2 cellular contexts compared by ENCODE assay signal in the genomic region with DNA sequence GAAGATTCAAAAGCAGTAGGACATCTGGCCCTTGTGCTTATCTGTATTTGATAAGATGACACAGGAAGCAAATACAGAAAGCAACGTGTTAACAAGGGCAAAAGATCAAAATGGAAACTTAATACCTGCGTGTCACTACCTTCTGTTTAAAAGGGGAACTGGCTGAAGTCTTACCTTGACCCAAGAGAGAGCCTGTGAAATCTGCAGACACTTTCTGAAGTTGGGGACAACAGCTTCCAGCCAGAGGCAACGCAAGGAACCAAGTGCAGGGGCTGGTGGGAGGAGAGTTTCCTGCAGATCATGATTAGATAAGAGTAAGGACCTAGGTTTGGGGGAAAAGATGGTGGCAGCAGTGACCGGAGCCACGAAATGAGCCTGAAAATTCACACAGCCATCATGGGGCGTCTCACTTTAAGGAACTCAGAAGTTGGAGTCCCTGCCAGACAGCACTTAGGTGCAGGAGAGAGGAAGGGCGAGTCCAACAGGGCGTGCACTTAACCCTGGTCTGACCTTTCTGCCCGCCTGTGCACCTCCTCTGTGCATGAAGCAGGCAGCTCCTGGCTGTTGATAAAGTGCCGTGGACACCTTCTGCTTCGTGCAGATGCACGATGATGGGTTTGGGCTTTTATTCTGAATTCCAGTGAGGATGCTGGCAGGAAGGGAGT.
TF ChIP-seq lines count a peak whose summit lies in the region.

No MANE protein-coding gene starts in this region.

TF ChIP-seq in GM12878, 131 proteins besides CTCF, POLR2A, EP300 and RAD21 (continued from another document):
- TF ChIP-seq PML (IDR thresholded peaks at IDR 0.05; ENCODE audit: low read length) = 0 out of 2 replicates have a peak, but pooled peaks have one; percentile 37
- TF ChIP-seq STAT1 (conservative IDR thresholded peaks at IDR 0.05) = no peak
- TF ChIP-seq CBFB (IDR thresholded peaks at IDR 0.05; ENCODE audit: low read depth) = no peak
- TF ChIP-seq POLR2AphosphoS5 (IDR thresholded peaks at IDR 0.05; ENCODE audit: low read length) = no peak
- TF ChIP-seq TBL1XR1 (IDR thresholded peaks at IDR 0.05; ENCODE audit: low read depth, low read length) = no peak
- TF ChIP-seq SRF (IDR thresholded peaks at IDR 0.05; ENCODE audit: low read depth in 2 of 2, low read length in 2 of 2) = no peak
- TF ChIP-seq, protein P1, sequence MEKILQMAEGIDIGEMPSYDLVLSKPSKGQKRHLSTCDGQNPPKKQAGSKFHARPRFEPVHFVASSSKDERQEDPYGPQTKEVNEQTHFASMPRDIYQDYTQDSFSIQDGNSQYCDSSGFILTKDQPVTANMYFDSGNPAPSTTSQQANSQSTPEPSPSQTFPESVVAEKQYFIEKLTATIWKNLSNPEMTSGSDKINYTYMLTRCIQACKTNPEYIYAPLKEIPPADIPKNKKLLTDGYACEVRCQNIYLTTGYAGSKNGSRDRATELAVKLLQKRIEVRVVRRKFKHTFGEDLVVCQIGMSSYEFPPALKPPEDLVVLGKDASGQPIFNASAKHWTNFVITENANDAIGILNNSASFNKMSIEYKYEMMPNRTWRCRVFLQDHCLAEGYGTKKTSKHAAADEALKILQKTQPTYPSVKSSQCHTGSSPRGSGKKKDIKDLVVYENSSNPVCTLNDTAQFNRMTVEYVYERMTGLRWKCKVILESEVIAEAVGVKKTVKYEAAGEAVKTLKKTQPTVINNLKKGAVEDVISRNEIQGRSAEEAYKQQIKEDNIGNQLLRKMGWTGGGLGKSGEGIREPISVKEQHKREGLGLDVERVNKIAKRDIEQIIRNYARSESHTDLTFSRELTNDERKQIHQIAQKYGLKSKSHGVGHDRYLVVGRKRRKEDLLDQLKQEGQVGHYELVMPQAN (conservative IDR thresholded peaks at IDR 0.05) = no peak
TF ChIP-seq in GM12878: peak in this region for 2.

TF ChIP-seq in HepG2, 621 proteins besides CTCF, POLR2A, EP300 and RAD21 (continued from another document):
- TF ChIP-seq, protein P2, sequence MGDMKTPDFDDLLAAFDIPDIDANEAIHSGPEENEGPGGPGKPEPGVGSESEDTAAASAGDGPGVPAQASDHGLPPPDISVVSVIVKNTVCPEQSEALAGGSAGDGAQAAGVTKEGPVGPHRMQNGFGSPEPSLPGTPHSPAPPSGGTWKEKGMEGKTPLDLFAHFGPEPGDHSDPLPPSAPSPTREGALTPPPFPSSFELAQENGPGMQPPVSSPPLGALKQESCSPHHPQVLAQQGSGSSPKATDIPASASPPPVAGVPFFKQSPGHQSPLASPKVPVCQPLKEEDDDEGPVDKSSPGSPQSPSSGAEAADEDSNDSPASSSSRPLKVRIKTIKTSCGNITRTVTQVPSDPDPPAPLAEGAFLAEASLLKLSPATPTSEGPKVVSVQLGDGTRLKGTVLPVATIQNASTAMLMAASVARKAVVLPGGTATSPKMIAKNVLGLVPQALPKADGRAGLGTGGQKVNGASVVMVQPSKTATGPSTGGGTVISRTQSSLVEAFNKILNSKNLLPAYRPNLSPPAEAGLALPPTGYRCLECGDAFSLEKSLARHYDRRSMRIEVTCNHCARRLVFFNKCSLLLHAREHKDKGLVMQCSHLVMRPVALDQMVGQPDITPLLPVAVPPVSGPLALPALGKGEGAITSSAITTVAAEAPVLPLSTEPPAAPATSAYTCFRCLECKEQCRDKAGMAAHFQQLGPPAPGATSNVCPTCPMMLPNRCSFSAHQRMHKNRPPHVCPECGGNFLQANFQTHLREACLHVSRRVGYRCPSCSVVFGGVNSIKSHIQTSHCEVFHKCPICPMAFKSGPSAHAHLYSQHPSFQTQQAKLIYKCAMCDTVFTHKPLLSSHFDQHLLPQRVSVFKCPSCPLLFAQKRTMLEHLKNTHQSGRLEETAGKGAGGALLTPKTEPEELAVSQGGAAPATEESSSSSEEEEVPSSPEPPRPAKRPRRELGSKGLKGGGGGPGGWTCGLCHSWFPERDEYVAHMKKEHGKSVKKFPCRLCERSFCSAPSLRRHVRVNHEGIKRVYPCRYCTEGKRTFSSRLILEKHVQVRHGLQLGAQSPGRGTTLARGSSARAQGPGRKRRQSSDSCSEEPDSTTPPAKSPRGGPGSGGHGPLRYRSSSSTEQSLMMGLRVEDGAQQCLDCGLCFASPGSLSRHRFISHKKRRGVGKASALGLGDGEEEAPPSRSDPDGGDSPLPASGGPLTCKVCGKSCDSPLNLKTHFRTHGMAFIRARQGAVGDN (CRISPR knock-in tag; IDR thresholded peaks at IDR 0.05) = 0 out of 2 replicates have a peak, but pooled peaks have one; percentile 11
- no peak for TF ChIP-seq SP5 (CRISPR knock-in tag; IDR thresholded peaks at IDR 0.05; ENCODE audit: borderline replicate concordance, low read depth)
- no peak for TF ChIP-seq HNRNPL (IDR thresholded peaks at IDR 0.05; ENCODE audit: low read depth, low read length)
- peak; percentile 50; the same call in 1 of the 2 replicates for TF ChIP-seq ZSCAN25 (CRISPR knock-in tag; IDR thresholded peaks at IDR 0.05)
- TF ChIP-seq HNF4A (CRISPR knock-in tag; IDR thresholded peaks at IDR 0.05) = 0 out of 2 replicates have a peak, but pooled peaks have one; percentile 25
- TF ChIP-seq SIX1 (CRISPR knock-in tag; IDR thresholded peaks at IDR 0.05; ENCODE audit: borderline replicate concordance) = peak; percentile 79
